Comparison of ENCODE assay signal across 23 cellular contexts in the genomic region with DNA sequence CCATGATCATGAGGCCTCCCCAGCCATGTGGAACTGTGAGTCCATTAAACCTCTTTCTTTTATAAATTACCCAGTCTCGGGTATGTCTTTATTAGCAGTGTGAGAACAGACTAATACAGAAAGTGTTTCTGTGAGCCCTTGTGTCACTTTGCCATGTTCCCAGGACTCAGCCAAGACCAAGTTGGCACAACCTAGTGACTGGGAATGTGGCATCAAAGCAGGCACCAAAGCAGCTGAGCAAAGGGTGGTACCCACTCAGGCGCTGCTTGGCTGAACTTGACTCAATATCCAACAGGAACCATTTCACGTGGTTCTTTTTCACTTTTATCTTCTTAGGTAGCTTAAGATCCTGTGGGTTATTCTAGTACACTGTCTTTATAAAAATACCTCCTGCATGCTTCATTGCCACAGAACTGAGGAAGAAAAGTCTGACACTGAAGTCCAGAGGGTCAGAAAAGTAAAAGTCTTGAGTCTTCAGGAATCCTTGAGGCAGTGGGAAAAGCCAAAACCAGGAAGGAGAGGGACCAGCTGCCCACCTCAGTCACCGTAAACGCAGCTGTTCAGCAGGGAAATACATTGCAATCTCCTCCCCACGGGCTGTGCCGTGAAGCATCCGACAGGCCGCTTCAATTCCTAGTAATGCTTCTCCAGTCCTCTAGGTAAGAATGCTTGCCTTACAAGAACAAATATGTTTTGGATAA.
DNase-seq lines count a peak whose midpoint lies in the region; ATAC-seq and TF ChIP-seq lines count a peak whose summit lies in the region.
"Had no signal": no experiment of that assay in that cellular context is flagged by ENCODE, and none has a peak within 500 bp of the region (broad histone marks: within the 10 kb centered on the region; RNA-seq: fewer than 3 reads in every experiment).

No MANE protein-coding gene starts in this region.

- POLR2A ChIA-PET in PC-3 (lab: Charles Lee; ENCODE audit: unreplicated experiment) = no interaction called here

- no peaks in the 10 kb centered on the region for H3K27me3 ChIP-seq in SJCRH30
- no peaks in the 10 kb centered on the region for H3K27me3 ChIP-seq in dorsolateral prefrontal cortex
- no peaks in the 10 kb centered on the region for H3K27me3 ChIP-seq in neuronal stem cell (ENCODE audit: control insufficient read depth in 3 of 3, insufficient read depth in 3 of 3, low read depth in 1 of 3, low read length in 3 of 3)
- H3K27me3 ChIP-seq in PC-3 (ENCODE audit: low read length) = no peaks in the 10 kb centered on the region
- no peaks in the 10 kb centered on the region for H3K27me3 ChIP-seq in left ventricle myocardium inferior (ENCODE audit: low read depth)

- no peaks in the 10 kb centered on the region for H4K20me1 ChIP-seq in PC-3 (ENCODE audit: low read length)

- WGBS in neuronal stem cell (ENCODE audit: extremely low coverage in 2 of 2, insufficient read length in 2 of 2, insufficient replicate concordance in 1 of 2), 2 donors = no CpG with 5 or more reads among the region's 9 CpGs

- H3K4me1 ChIP-seq in SJCRH30 (peaks cover 14% of the 10 kb centered on the region), neuronal stem cell (ENCODE audit: control insufficient read depth in 2 of 2, insufficient read depth in 1 of 2, low read depth in 1 of 2, low read length in 2 of 2) (peaks cover 5 to 11% of the 10 kb centered on the region in 2 donors), PC-3 (ENCODE audit: insufficient read depth, low read length) (no peaks in the 10 kb centered on the region), left ventricle myocardium inferior (no peaks in the 10 kb centered on the region)
- H3K4me1 ChIP-seq: Caco-2 had no signal

- peak; percentile 59 to 75 for DNase-seq in SJCRH30
- no peak for DNase-seq in dorsolateral prefrontal cortex
- DNase-seq in neuronal stem cell (ENCODE audit: low spot score) = no peak
- no peak for DNase-seq in PC-3
- DNase-seq in left ventricle myocardium inferior = no peak
- DNase-seq in NCI-H2196 treated with DMSO at 0.1 percent for 48 hours (lab: John Stamatoyannopoulos, UW; ENCODE audit: unreplicated experiment) = no peak
- DNase-seq: Caco-2; CD8-positive, alpha-beta T cell; Kasumi-1; MV-4-11; NCI-H1105; NCI-H1436 treated with DMSO at 0.1 percent for 48 hours; NCI-H187 treated with DMSO at 0.1 percent for 48 hours; NCI-H2107; NCI-H446; NCI-H524 treated with DMSO at 0.1 percent for 48 hours; NCI-H774; PC-9 had no signal

- H2BK12ac ChIP-seq in neuronal stem cell (ENCODE audit: low read length) = no peak overlapping the region

- H3K4me2 ChIP-seq in neuronal stem cell (ENCODE audit: insufficient read depth, low read length, poor library complexity, severe bottlenecking) (no peak overlapping the region), PC-3 (ENCODE audit: low read length) (no peak overlapping the region)
- H3K4me2 ChIP-seq: PC-9 had no signal

- H2AFZ ChIP-seq in neuronal stem cell (ENCODE audit: low read length) = no peak overlapping the region
- no peak overlapping the region for H2AFZ ChIP-seq in PC-3 (ENCODE audit: low read length)
- H2AFZ ChIP-seq: PC-9 had no signal

- TF ChIP-seq CTCF in dorsolateral prefrontal cortex (IDR thresholded peaks at IDR 0.05 in 54 of 56, conservative IDR thresholded peaks at IDR 0.05 in 2 of 56; ENCODE audit: low read depth in 1 of 56, partially characterized antibody in 56 of 56) (no peak), PC-3 (conservative IDR thresholded peaks at IDR 0.05; ENCODE audit: low read depth, low read length) (no peak), left ventricle myocardium inferior (IDR thresholded peaks at IDR 0.05; ENCODE audit: borderline replicate concordance) (no peak)

- intact Hi-C loops in dorsolateral prefrontal cortex (cut with DNase I) = no loop called here
- intact Hi-C loops in PC-3 (cut with micrococcal nuclease) = no loop called here
- intact Hi-C loops in left ventricle myocardium inferior (cut with micrococcal nuclease) = no loop called here

- no peak overlapping the region for H2AK5ac ChIP-seq in neuronal stem cell (ENCODE audit: low read depth, low read length)

- H4K8ac ChIP-seq in neuronal stem cell (ENCODE audit: low read depth, low read length) = no peak overlapping the region

- no peak overlapping the region for H4K91ac ChIP-seq in neuronal stem cell (ENCODE audit: low read depth, low read length, poor library complexity)

- H3K79me1 ChIP-seq in neuronal stem cell (ENCODE audit: low read depth, low read length) = peaks cover 5% of the 10 kb centered on the region

- no peaks in the 10 kb centered on the region for H3K79me2 ChIP-seq in PC-3 (ENCODE audit: low read length)

- peak overlapping the region; percentile 28 for H3K23ac ChIP-seq in neuronal stem cell (ENCODE audit: low read depth, low read length, poor library complexity)

- ATAC-seq in PC-3 (no peak), GM21737 (IDR thresholded peaks at IDR 0.05; ENCODE audit: unreplicated experiment) (no peak)
- ATAC-seq: CD8-positive, alpha-beta T cell; HCT116; Right ventricle myocardium inferior had no signal

- no peak overlapping the region for H2BK5ac ChIP-seq in neuronal stem cell (ENCODE audit: low read length)

- H3F3A ChIP-seq in PC-3 (ENCODE audit: low read length, unreplicated experiment) = no peaks in the 10 kb centered on the region

- no peak overlapping the region for H3K4ac ChIP-seq in neuronal stem cell (ENCODE audit: low read length)

- no peaks in the 10 kb centered on the region for H3K9me2 ChIP-seq in PC-3 (replicated peaks; ENCODE audit: low read length)

- 0 out of 2 replicates have a peak, but pooled peaks cover 2% of the 10 kb centered on the region for H3K36me3 ChIP-seq in SJCRH30
- H3K36me3 ChIP-seq in neuronal stem cell (replicated peaks in 1 of 2; ENCODE audit: control insufficient read depth in 2 of 2, insufficient read depth in 2 of 2, low read length in 2 of 2) = peaks cover 47 to 88% of the 10 kb centered on the region in 2 donors
- peaks cover 50% of the 10 kb centered on the region for H3K36me3 ChIP-seq in PC-3 (ENCODE audit: low read depth, low read length)
- peaks cover 5% of the 10 kb centered on the region for H3K36me3 ChIP-seq in left ventricle myocardium inferior

- no peak overlapping the region for H2BK15ac ChIP-seq in neuronal stem cell (ENCODE audit: low read length)

- H3K4me3 ChIP-seq in SJCRH30 (no peak overlapping the region), dorsolateral prefrontal cortex (no peak overlapping the region), neuronal stem cell (ENCODE audit: low read length in 2 of 2) (no peak overlapping the region), PC-3 (ENCODE audit: low read length) (no peak overlapping the region), left ventricle myocardium inferior (no peak overlapping the region)
- H3K4me3 ChIP-seq: PC-9 had no signal

- no peak overlapping the region for H3K18ac ChIP-seq in neuronal stem cell (ENCODE audit: low read length)

- H2BK120ac ChIP-seq in neuronal stem cell (ENCODE audit: low read depth, low read length) = no peak overlapping the region

- H3K9ac ChIP-seq in neuronal stem cell (ENCODE audit: low read depth, low read length, poor library complexity) (no peak overlapping the region), PC-3 (ENCODE audit: low read length) (no peak overlapping the region)

- no peak overlapping the region for H3K14ac ChIP-seq in neuronal stem cell (ENCODE audit: low read length)

- BruUV-seq in PC-3 (replicated peaks; lab: Mats Ljungman, UMichigan) = no TSS peak

- H3K9me3 ChIP-seq in SJCRH30 (replicated peaks) (no peaks in the 10 kb centered on the region), neuronal stem cell (replicated peaks in 1 of 2; ENCODE audit: control insufficient read depth in 2 of 2, insufficient read depth in 1 of 2, low read depth in 1 of 2, low read length in 2 of 2) (peaks cover 7 to 25% of the 10 kb centered on the region in 2 donors), PC-3 (ENCODE audit: low read length) (no peaks in the 10 kb centered on the region), left ventricle myocardium inferior (replicated peaks) (no peaks in the 10 kb centered on the region)
- H3K9me3 ChIP-seq: Caco-2 had no signal

- H3K27ac ChIP-seq in SJCRH30 = peak overlapping the region; percentile 79
- peak overlapping the region in 42 of 59 donors; percentile 1 to 98 (median 52) for H3K27ac ChIP-seq in dorsolateral prefrontal cortex
- no peak overlapping the region for H3K27ac ChIP-seq in neuronal stem cell (replicated peaks; ENCODE audit: low read length)
- H3K27ac ChIP-seq in PC-3 (ENCODE audit: low read length) = no peak overlapping the region
- no peak overlapping the region for H3K27ac ChIP-seq in left ventricle myocardium inferior (replicated peaks)
- H3K27ac ChIP-seq: C4-2B, HL-60, PC-9 had no signal

- CTCF ChIA-PET in PC-3 (lab: Charles Lee) = no interaction called here

Comparison
In these comparisons a context has a peak if more than half of its experiments do, and no peak if none do; other contexts are left out.
1. DNase-seq: peak in SJCRH30 (2 of 2); none in dorsolateral prefrontal cortex (0 of 10), neuronal stem cell (single experiment), PC-3 (single experiment), left ventricle myocardium inferior (single experiment) and NCI-H2196 treated with DMSO at 0.1 percent for 48 hours (single experiment).
2. H3K27ac ChIP-seq: peak in SJCRH30 (single experiment) and dorsolateral prefrontal cortex (42 of 59); none in neuronal stem cell (single experiment), PC-3 (single experiment) and left ventricle myocardium inferior (single experiment).